Comparison of ENCODE assay signal across 16 cellular contexts in genomic region chr7:80640841-80641240, GRCh38. TPM values are rescaled to one million over a fixed set of nuclear protein-coding genes. Genes with fewer than 3 reads are reported as not detected.
DNase-seq lines count a peak whose midpoint lies in the region; ATAC-seq, FAIRE-seq and TF ChIP-seq lines count a peak whose summit lies in the region.
"Had no signal": no experiment of that assay in that cellular context is flagged by ENCODE, and none has a peak within 500 bp of the region (broad histone marks: within the 10 kb centered on the region; RNA-seq: fewer than 3 reads in every experiment).

No MANE protein-coding gene starts in this region.

- no peak overlapping the region for H3K27ac Mint-ChIP-seq in activated CD8-positive, alpha-beta T cell treated with anti-CD3 and anti-CD28 coated beads for 36 hours
- H3K27ac Mint-ChIP-seq: stimulated activated effector memory CD8-positive, alpha-beta T cell treated with anti-CD3 and anti-CD28 coated beads, Interleukin-12 subunit alpha, Interleukin-12 subunit beta, amount 100 ng/mL, for 72 hours had no signal

- peaks cover 55% of the 10 kb centered on the region for H3K4me1 ChIP-seq in lower lobe of right lung

- H3K9me3 ChIP-seq in lower lobe of right lung, result no peaks in the 10 kb centered on the region
- H3K9me3 ChIP-seq: left lung had no signal

- H3K36me3 Mint-ChIP-seq in activated CD8-positive, alpha-beta T cell treated with anti-CD3 and anti-CD28 coated beads for 36 hours (ENCODE audit: low read depth), result no peaks in the 10 kb centered on the region
- H3K36me3 Mint-ChIP-seq: stimulated activated effector memory CD8-positive, alpha-beta T cell treated with anti-CD3 and anti-CD28 coated beads, Interleukin-12 subunit alpha, Interleukin-12 subunit beta, amount 100 ng/mL, for 72 hours had no signal

- DNase-seq in AG20443 (ENCODE audit: low spot score) (peak; percentile 47), LHCN-M2 (ENCODE audit: low read depth) (peak; percentile 83), bronchial epithelial cell (ENCODE audit: low read depth) (peak; percentile 72), lower lobe of right lung (no peak), posterior vena cava (ENCODE audit: low spot score) (no peak)
- DNase-seq in activated CD8-positive, alpha-beta T cell treated with anti-CD3 and anti-CD28 coated beads for 36 hours, result no peak
- DNase-seq: activated effector memory CD4-positive, alpha-beta T cell treated with anti-CD3 and anti-CD28 coated beads, Interleukin-2, amount 50 U/mL, for 16 hours; foreskin melanocyte; left lung; NCI-H1694; stimulated activated CD4-positive, alpha-beta T cell treated with anti-CD3 and anti-CD28 coated beads, Interleukin-2, amount 100 ng/mL, for 24 hours had no signal

- H3K4me3 ChIP-seq in bronchial epithelial cell (ENCODE audit: low read depth, low read length), result no peak overlapping the region
- peak overlapping the region; percentile 1 for H3K4me3 ChIP-seq in lower lobe of right lung
- H3K4me3 ChIP-seq: SK-N-MC had no signal

- ATAC-seq in lower lobe of right lung (no peak), GM18511 (IDR thresholded peaks at IDR 0.05; ENCODE audit: unreplicated experiment) (no peak), GM21737 (IDR thresholded peaks at IDR 0.05; ENCODE audit: unreplicated experiment) (no peak)
- no peak for ATAC-seq in activated CD8-positive, alpha-beta T cell treated with anti-CD3 and anti-CD28 coated beads for 36 hours
- ATAC-seq: left lung; stimulated activated effector memory CD8-positive, alpha-beta T cell treated with anti-CD3 and anti-CD28 coated beads, Interleukin-12 subunit alpha, Interleukin-12 subunit beta, amount 100 ng/mL, for 72 hours had no signal

- H3K36me3 ChIP-seq in bronchial epithelial cell (ENCODE audit: control insufficient read depth, insufficient read depth, low read length) (no peaks in the 10 kb centered on the region), lower lobe of right lung (no peaks in the 10 kb centered on the region)
- H3K36me3 ChIP-seq: left lung had no signal

- no peaks in the 10 kb centered on the region for H3K27me3 Mint-ChIP-seq in activated CD8-positive, alpha-beta T cell treated with anti-CD3 and anti-CD28 coated beads for 36 hours

- no peak for FAIRE-seq in bronchial epithelial cell (lab: Jason Lieb, UNC)

- H3K4me1 Mint-ChIP-seq in activated CD8-positive, alpha-beta T cell treated with anti-CD3 and anti-CD28 coated beads for 36 hours (ENCODE audit: low read depth), result no peaks in the 10 kb centered on the region
- H3K4me1 Mint-ChIP-seq: stimulated activated effector memory CD8-positive, alpha-beta T cell treated with anti-CD3 and anti-CD28 coated beads, Interleukin-12 subunit alpha, Interleukin-12 subunit beta, amount 100 ng/mL, for 72 hours had no signal

- CTCF ChIA-PET in activated CD8-positive, alpha-beta T cell treated with anti-CD3 and anti-CD28 coated beads for 36 hours (lab: Charles Lee), result no interaction called here

- TF ChIP-seq CTCF in bronchial epithelial cell (IDR thresholded peaks at IDR 0.05; ENCODE audit: insufficient read depth, low read length, severe bottlenecking) (no peak), lower lobe of right lung (IDR thresholded peaks at IDR 0.05) (no peak)
- no peak for TF ChIP-seq CTCF in activated CD8-positive, alpha-beta T cell treated with anti-CD3 and anti-CD28 coated beads for 36 hours (IDR thresholded peaks at IDR 0.05)

- no peaks in the 10 kb centered on the region for H3K9me3 Mint-ChIP-seq in activated CD8-positive, alpha-beta T cell treated with anti-CD3 and anti-CD28 coated beads for 36 hours

- intact Hi-C loops in lower lobe of right lung (cut with DNase I), result no loop called here
- intact Hi-C loops in posterior vena cava (cut with DNase I), result loop anchor here in 1 of 2 donors (10.0 kb wide), 1 partner anchor 206 kb away; no protein-coding TSS in a partner anchor
- intact Hi-C loops in activated CD8-positive, alpha-beta T cell treated with anti-CD3 and anti-CD28 coated beads for 36 hours (cut with micrococcal nuclease), result no loop called here

- H3K27ac ChIP-seq in lower lobe of right lung, result peak overlapping the region; percentile 5
- H3K27ac ChIP-seq: SK-N-MC had no signal

- no peak overlapping the region for H3K4me3 Mint-ChIP-seq in activated CD8-positive, alpha-beta T cell treated with anti-CD3 and anti-CD28 coated beads for 36 hours
- H3K4me3 Mint-ChIP-seq: stimulated activated effector memory CD8-positive, alpha-beta T cell treated with anti-CD3 and anti-CD28 coated beads, Interleukin-12 subunit alpha, Interleukin-12 subunit beta, amount 100 ng/mL, for 72 hours had no signal

- H3K27me3 ChIP-seq in bronchial epithelial cell (ENCODE audit: control insufficient read depth, insufficient read depth, low read length), result no peaks in the 10 kb centered on the region
- no peaks in the 10 kb centered on the region for H3K27me3 ChIP-seq in lower lobe of right lung (ENCODE audit: low read depth)
- H3K27me3 ChIP-seq: BLaER1 treated with 17β-estradiol and CSF1 and Interleukin-3, amounts not matched to agents 10 nM and 100 nM; left lung had no signal

- POLR2A ChIA-PET in activated CD8-positive, alpha-beta T cell treated with anti-CD3 and anti-CD28 coated beads for 36 hours (lab: Charles Lee), result no interaction called here

RNA-seq across cellular contexts. Expression of gene CD36, which starts 2.4 kb away (rescaled TPM):
- total RNA-seq in LHCN-M2 (2014; rRNA removed) (5.4 and 7.9 TPM in 2 replicates), bronchial epithelial cell (1.3 and 11.9 TPM in 2 replicates), lower lobe of right lung (141 TPM), posterior vena cava (100 to 1,000 TPM; 120 to 152 TPM)
- 1.7 TPM for polyA plus RNA-seq in LHCN-M2 (2012)
- not detected for total RNA-seq in activated CD8-positive, alpha-beta T cell treated with anti-CD3 and anti-CD28 coated beads for 36 hours

Comparison
In these comparisons a context has a peak if more than half of its experiments do, and no peak if none do; other contexts are left out.
1. DNase-seq: peak in AG20443 (single experiment), LHCN-M2 (single experiment) and bronchial epithelial cell (single experiment); none in lower lobe of right lung (single experiment), posterior vena cava (single experiment) and activated CD8-positive, alpha-beta T cell treated with anti-CD3 and anti-CD28 coated beads for 36 hours (single experiment).